Comparison of ENCODE assay signal across 8 cellular contexts in the genomic region with DNA sequence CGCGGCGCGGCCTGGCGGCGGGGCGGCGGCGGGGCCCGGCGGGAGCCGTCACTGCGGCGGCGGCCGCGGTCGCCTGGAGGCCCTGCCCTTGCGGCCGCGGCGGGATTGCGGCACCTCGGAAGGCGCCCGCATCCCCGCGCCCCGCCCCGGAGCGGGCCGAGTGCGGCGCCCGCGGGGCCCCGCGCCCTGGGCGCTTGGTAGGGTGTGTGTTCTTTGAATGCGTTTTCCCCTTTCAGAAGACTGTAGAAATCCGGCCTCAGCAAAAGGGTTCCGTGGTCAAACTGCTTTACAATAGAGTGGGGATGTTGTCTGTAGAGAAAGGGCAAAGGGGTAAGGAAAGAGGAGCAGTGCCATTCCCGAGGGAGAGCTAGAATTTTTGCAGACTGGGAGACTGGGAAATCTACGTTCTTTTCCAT. TPM values are rescaled to one million over a fixed set of nuclear protein-coding genes. Genes with fewer than 3 reads are reported as not detected.
DNase-seq lines count a peak whose midpoint lies in the region; ATAC-seq and TF ChIP-seq lines count a peak whose summit lies in the region.

No MANE protein-coding gene starts in this region.

- peaks cover 37% of the 10 kb centered on the region for H3K4me1 ChIP-seq in OCI-LY7 (ENCODE audit: insufficient read depth, low read length, poor library complexity, severe bottlenecking)

- TF ChIP-seq CTCF in OCI-LY7 (conservative IDR thresholded peaks at IDR 0.05; ENCODE audit: low read length), result no peak

- CTCF ChIA-PET in OCI-LY7 (lab: Charles Lee; ENCODE audit: unreplicated experiment), result no interaction called here

- H3K9me2 ChIP-seq in OCI-LY7 (ENCODE audit: insufficient read depth, low read length), result no peaks in the 10 kb centered on the region

- no peak overlapping the region for H3K27ac ChIP-seq in OCI-LY7 (ENCODE audit: low read depth, low read length, poor library complexity, severe bottlenecking)
- H3K27ac ChIP-seq in angular gyrus (ENCODE audit: low read depth, low read length), result peak overlapping the region; percentile 29
- peak overlapping the region; percentile 61 to 97 (median 89) for H3K27ac ChIP-seq in skin epidermis

- peaks cover 8% of the 10 kb centered on the region; the same call in 1 of the 2 replicates for H3K36me3 ChIP-seq in OCI-LY7 (ENCODE audit: insufficient read depth, low read length)

- ATAC-seq in HG02678 (IDR thresholded peaks at IDR 0.05; ENCODE audit: unreplicated experiment), result peak; percentile 38

- DNase-seq in NOMO-1 (lab: John Stamatoyannopoulos, UW; ENCODE audit: unreplicated experiment in 2 of 2), result peak; percentile 32 to 42
- no peak for DNase-seq in NOMO-1 treated with dmso at 0.1 percent for 144 hours (lab: John Stamatoyannopoulos, UW; ENCODE audit: unreplicated experiment)
- no peak for DNase-seq in OCI-LY7 (ENCODE audit: low spot score)
- no peak for DNase-seq in NCI-H446 (lab: John Stamatoyannopoulos, UW)

- peak overlapping the region; percentile 73 for H3K4me3 ChIP-seq in OCI-LY7 (ENCODE audit: low read depth, low read length, poor library complexity, severe bottlenecking)
- H3K4me3 ChIP-seq in iPS-11a (ENCODE audit: low read depth, low read length), result peak overlapping the region; percentile 67
- H3K4me3 ChIP-seq in skin epidermis, result peak overlapping the region; percentile 39 to 70 (median 59)

- BruUV-seq in OCI-LY7 (replicated peaks; lab: Mats Ljungman, UMichigan), result no TSS peak

- POLR2A ChIA-PET in OCI-LY7 (lab: Charles Lee), result interaction anchor here (0.5 to 1.0 kb wide), 2 partner anchors 10 to 850 kb away, joined by 3 to 4 read pairs; no protein-coding TSS in a partner anchor

- H3K4me2 ChIP-seq in OCI-LY7 (ENCODE audit: low read length), result peak overlapping the region; percentile 89

- intact Hi-C loops in OCI-LY7 (cut with micrococcal nuclease; ENCODE audit: unreplicated experiment), result loop anchor here (2.0 kb wide), 1 partner anchor 40 kb away; no protein-coding TSS in a partner anchor

- no peaks in the 10 kb centered on the region for H3K9me3 ChIP-seq in OCI-LY7 (ENCODE audit: low read length)

- H3K79me2 ChIP-seq in OCI-LY7 (ENCODE audit: insufficient read depth, low read depth, low read length), result peaks cover 30% of the 10 kb centered on the region

- H4K20me1 ChIP-seq in OCI-LY7 (ENCODE audit: insufficient read depth, low read length), result peaks cover 30% of the 10 kb centered on the region

- no peak overlapping the region for H2AFZ ChIP-seq in OCI-LY7 (ENCODE audit: low read length)

RNA-seq across cellular contexts. Expression of a gene that starts 0.6 kb away (rescaled TPM):
- 13.2 and 15.5 TPM in 2 replicates for total RNA-seq in OCI-LY7 (2014; rRNA removed; shearing (Covaris generic))
- total RNA-seq in OCI-LY7 (2022), result 15.5 and 16.3 TPM in 2 replicates

Comparison
In these comparisons a context has a peak if more than half of its experiments do, and no peak if none do; other contexts are left out.
1. DNase-seq: peak in NOMO-1 (2 of 2); none in NOMO-1 treated with dmso at 0.1 percent for 144 hours (single experiment), OCI-LY7 (single experiment) and NCI-H446 (0 of 2).
2. Peak in every context shown above with its lines, with median percentiles within 50 percentile points of each other: H3K4me3 ChIP-seq.